Comparison of ENCODE assay signal across 21 cellular contexts in genomic region chr11:119676461-119677020, GRCh38. TPM values are rescaled to one million over a fixed set of nuclear protein-coding genes. Genes with fewer than 3 reads are reported as not detected.
A peak's percentile ranks its signal among the peaks of the same experiment; 100 is the strongest.
DNase-seq lines count a peak whose midpoint lies in the region; ATAC-seq and TF ChIP-seq lines count a peak whose summit lies in the region.
"Had no signal": no experiment of that assay in that cellular context is flagged by ENCODE, and none has a peak within 500 bp of the region (broad histone marks: within the 10 kb centered on the region; RNA-seq: fewer than 3 reads in every experiment).

No MANE protein-coding gene starts in this region.

- peak overlapping the region in 5 of 11 experiments; percentile 3 to 23 (median 5); a peak in 6 of 22 replicates for H3K9ac ChIP-seq in BLaER1 treated with 17β-estradiol and CSF1 and Interleukin-3, amounts not matched to agents 10 nM and 100 nM
- no peak overlapping the region for H3K9ac ChIP-seq in OCI-LY3 (ENCODE audit: low read length)

- peaks cover 6 to 34% (median 18%) of the 10 kb centered on the region in 11 experiments; a peak in 21 of 22 replicates for H3K36me3 ChIP-seq in BLaER1 treated with 17β-estradiol and CSF1 and Interleukin-3, amounts not matched to agents 10 nM and 100 nM
- H3K36me3 ChIP-seq in OCI-LY3 (replicated peaks; ENCODE audit: low read depth, low read length) (peaks cover 73% of the 10 kb centered on the region), right lobe of liver (no peaks in the 10 kb centered on the region)

- H3K4me1 ChIP-seq in BLaER1 treated with 17β-estradiol and CSF1 and Interleukin-3, amounts not matched to agents 10 nM and 100 nM: peaks cover 67 to 82% (median 72%) of the 10 kb centered on the region in 10 experiments
- H3K4me1 ChIP-seq in OCI-LY3 (ENCODE audit: low read length): peaks cover 58% of the 10 kb centered on the region
- no peaks in the 10 kb centered on the region for H3K4me1 ChIP-seq in right lobe of liver
- H3K4me1 ChIP-seq: Caco-2 had no signal

- peaks cover 13 to 20% (median 18%) of the 10 kb centered on the region in 11 experiments for H3K9me3 ChIP-seq in BLaER1 treated with 17β-estradiol and CSF1 and Interleukin-3, amounts not matched to agents 10 nM and 100 nM (replicated peaks in 1 of 11)
- H3K9me3 ChIP-seq in OCI-LY3 (ENCODE audit: insufficient read depth, low read length) (0 out of 2 replicates have a peak, but pooled peaks cover 3% of the 10 kb centered on the region), right lobe of liver (no peaks in the 10 kb centered on the region)
- H3K9me3 ChIP-seq: SJSA1, stomach had no signal

- no peak for TF ChIP-seq POLR2A in right lobe of liver (IDR thresholded peaks at IDR 0.05)

- H2AFZ ChIP-seq in OCI-LY3 (ENCODE audit: low read depth, low read length): no peak overlapping the region
- H2AFZ ChIP-seq: GM23338 had no signal

- peak overlapping the region in 8 of 11 experiments; percentile 6 to 65 (median 32); a peak in 9 of 22 replicates for H3K27ac ChIP-seq in BLaER1 treated with 17β-estradiol and CSF1 and Interleukin-3, amounts not matched to agents 10 nM and 100 nM
- H3K27ac ChIP-seq in OCI-LY3 (ENCODE audit: low read length) (peak overlapping the region; percentile 42; the same call in 1 of the 2 replicates), right lobe of liver (no peak overlapping the region)
- H3K27ac ChIP-seq: SJSA1, stomach had no signal

- TF ChIP-seq CTCF in OCI-LY3 (IDR thresholded peaks at IDR 0.05; ENCODE audit: low read depth, low read length) (no peak), choroid plexus epithelial cell (conservative IDR thresholded peaks at IDR 0.05; ENCODE audit: low read depth, low read length) (no peak), right lobe of liver (IDR thresholded peaks at IDR 0.05) (no peak)

- intact Hi-C loops in right lobe of liver (cut with DNase I): no loop called here

- 94% methylated on average over 5 of the region's 10 CpGs for WGBS in right lobe of liver (ENCODE audit: insufficient coverage, low coverage, low lambda C conversion rate, missing lambda C conversion rate)

- DNase-seq in choroid plexus epithelial cell (ENCODE audit: low read depth) (peak; percentile 22), iris pigment epithelial cell (ENCODE audit: low read depth) (peak; percentile 31), right lobe of liver (no peak), NCI-H82 treated with DMSO at 0.1 percent for 48 hours (lab: John Stamatoyannopoulos, UW; ENCODE audit: unreplicated experiment) (no peak), NCI-H2171 (lab: John Stamatoyannopoulos, UW) (no peak), DMS153 treated with DMSO at 0.1 percent for 48 hours (lab: John Stamatoyannopoulos, UW; ENCODE audit: unreplicated experiment) (no peak)
- DNase-seq: activated CD4-positive, alpha-beta T cell treated with anti-CD3 and anti-CD28 coated beads, Interleukin-2, amount 50 U/mL, for 4 hours; activated naive CD4-positive, alpha-beta T cell treated with anti-CD3 and anti-CD28 coated beads, Interleukin-2, amount 50 U/mL, for 16 hours; activated T-cell treated with anti-CD3 and anti-CD28 coated beads, Interleukin-2, amount 50 U/mL, for 24 hours; Caco-2; endodermal cell; GF-D8; immature natural killer cell; Karpas-422; NCI-H1436 treated with DMSO at 0.1 percent for 48 hours; NCI-H446; stomach had no signal

- peak overlapping the region in 1 of 10 experiments; percentile 39; a peak in 1 of 20 replicates for H3K4me3 ChIP-seq in BLaER1 treated with 17β-estradiol and CSF1 and Interleukin-3, amounts not matched to agents 10 nM and 100 nM
- H3K4me3 ChIP-seq in OCI-LY3 (ENCODE audit: low read length): no peak overlapping the region
- H3K4me3 ChIP-seq in choroid plexus epithelial cell (ENCODE audit: low read depth, low read length): no peak overlapping the region
- H3K4me3 ChIP-seq in right lobe of liver: no peak overlapping the region
- H3K4me3 ChIP-seq: GM23338, SJSA1, stomach had no signal

- H3K79me2 ChIP-seq in OCI-LY3 (ENCODE audit: low read length): peaks cover 48% of the 10 kb centered on the region

- H3K27me3 ChIP-seq in BLaER1 treated with 17β-estradiol and CSF1 and Interleukin-3, amounts not matched to agents 10 nM and 100 nM: peaks cover 0 to 17% (median 0%) of the 10 kb centered on the region in 11 experiments; a peak in 2 of 22 replicates
- H3K27me3 ChIP-seq in OCI-LY3 (ENCODE audit: low read depth, low read length) (no peaks in the 10 kb centered on the region), right lobe of liver (no peaks in the 10 kb centered on the region)
- H3K27me3 ChIP-seq: SJSA1, stomach had no signal

- ATAC-seq in right lobe of liver: no peak
- ATAC-seq: GM23338 had no signal

- H4K20me1 ChIP-seq in BLaER1 treated with 17β-estradiol and CSF1 and Interleukin-3, amounts not matched to agents 10 nM and 100 nM: peaks cover 0 to 50% (median 0%) of the 10 kb centered on the region in 11 experiments; a peak in 7 of 22 replicates
- peaks cover 6% of the 10 kb centered on the region for H4K20me1 ChIP-seq in OCI-LY3 (ENCODE audit: insufficient read depth, low read length)

- peak overlapping the region; percentile 61 to 99 (median 80) for H3K4me2 ChIP-seq in BLaER1 treated with 17β-estradiol and CSF1 and Interleukin-3, amounts not matched to agents 10 nM and 100 nM
- H3K4me2 ChIP-seq in OCI-LY3 (ENCODE audit: low read length): no peak overlapping the region
- H3K4me2 ChIP-seq: GM23338 had no signal

RNA-seq across cellular contexts. Expression of gene NECTIN1, which starts 52.5 kb away (rescaled TPM):
- 1 to 10 TPM; 4.3 to 8.4 (median 6.1) TPM for total RNA-seq in right lobe of liver

Comparison
In these comparisons a context has a peak if more than half of its experiments do, and no peak if none do; other contexts are left out.
1. H3K27ac ChIP-seq: peak in BLaER1 treated with 17β-estradiol and CSF1 and Interleukin-3, amounts not matched to agents 10 nM and 100 nM (8 of 11) and OCI-LY3 (single experiment); none in right lobe of liver (0 of 3).
2. DNase-seq: peak in choroid plexus epithelial cell (single experiment) and iris pigment epithelial cell (single experiment); none in right lobe of liver (0 of 3), NCI-H82 treated with DMSO at 0.1 percent for 48 hours (single experiment), NCI-H2171 (single experiment) and DMS153 treated with DMSO at 0.1 percent for 48 hours (single experiment).